Comparison of ENCODE assay signal across 35 cellular contexts in genomic region chr10:50350366-50350765, GRCh38.
"Had no signal": no experiment of that assay in that cellular context is flagged by ENCODE, and none has a peak within 500 bp of the region (broad histone marks: within the 10 kb centered on the region; RNA-seq: fewer than 3 reads in every experiment).

No MANE protein-coding gene starts in this region.

- H3K4me3 ChIP-seq: MG63 had no signal

- DNase-seq: Karpas-422, Kasumi-1, MG63, MM.1S, MV-4-11, NCI-H1048, NCI-H1092, NCI-H1092 treated with DMSO at 0.1 percent for 48 hours, NCI-H1105, NCI-H1105 treated with DMSO at 0.1 percent for 48 hours, NCI-H1417, NCI-H1417 treated with DMSO at 0.1 percent for 48 hours, NCI-H1436, NCI-H1436 treated with DMSO at 0.1 percent for 48 hours, NCI-H146, NCI-H1694, NCI-H1694 treated with DMSO at 0.1 percent for 48 hours, NCI-H187, NCI-H187 treated with DMSO at 0.1 percent for 48 hours, NCI-H1930, NCI-H2029, NCI-H2029 treated with DMSO at 0.1 percent for 48 hours, NCI-H2081, NCI-H2081 treated with DMSO at 0.1 percent for 48 hours, NCI-H2107, NCI-H2171, NCI-H2171 treated with DMSO at 0.1 percent for 48 hours, NCI-H2227 treated with DMSO at 0.1 percent for 48 hours, NCI-H226, NCI-H345, NCI-H446, NCI-H446 treated with DMSO at 0.1 percent for 48 hours, NCI-H510A, NCI-H510A treated with DMSO at 0.1 percent for 48 hours, NCI-H524 had no signal

- H3K27me3 ChIP-seq: MG63 had no signal
